11 cellular contexts compared by ENCODE assay signal in the genomic region with DNA sequence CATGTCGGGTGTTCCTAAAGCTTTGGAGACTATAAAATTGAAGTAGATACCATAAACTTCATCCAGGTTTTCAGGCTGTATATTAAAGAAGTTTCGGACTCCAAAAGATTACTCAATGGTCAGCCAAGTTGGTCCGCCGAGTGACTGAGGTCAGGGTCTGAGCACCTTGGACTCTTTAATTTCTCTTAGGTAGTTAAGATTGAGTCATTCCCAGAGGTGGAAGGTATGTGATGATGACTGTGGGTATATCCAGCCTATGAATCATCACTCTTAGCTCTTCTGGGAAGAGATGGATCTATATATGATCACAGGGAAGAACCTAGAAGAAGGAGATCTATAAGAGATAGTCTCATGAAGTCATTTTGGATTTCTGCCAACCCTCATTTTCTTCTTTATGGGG. TPM values are rescaled to one million over a fixed set of nuclear protein-coding genes. Genes with fewer than 3 reads are reported as not detected.
DNase-seq lines count a peak whose midpoint lies in the region; ATAC-seq and TF ChIP-seq lines count a peak whose summit lies in the region.
"Had no signal": no experiment of that assay in that cellular context is flagged by ENCODE, and none has a peak within 500 bp of the region (broad histone marks: within the 10 kb centered on the region; RNA-seq: fewer than 3 reads in every experiment).

No MANE protein-coding gene starts in this region.

- TF ChIP-seq POLR2A in breast epithelium (IDR thresholded peaks at IDR 0.05) (no peak), upper lobe of left lung (IDR thresholded peaks at IDR 0.05) (no peak)

- peaks cover 89% of the 10 kb centered on the region for H3K4me1 ChIP-seq in left ventricle myocardium inferior
- no peaks in the 10 kb centered on the region for H3K4me1 ChIP-seq in breast epithelium
- H3K4me1 ChIP-seq in lower lobe of right lung, result peaks cover 64% of the 10 kb centered on the region
- peaks cover 25 to 60% (median 41%) of the 10 kb centered on the region in 4 donors for H3K4me1 ChIP-seq in upper lobe of left lung

- ATAC-seq in left ventricle myocardium superior (no peak), lower lobe of right lung (no peak), upper lobe of left lung (ENCODE audit: low FRiP score in 2 of 2) (no peak)

- H3K9me3 ChIP-seq in left ventricle myocardium inferior (replicated peaks) (no peaks in the 10 kb centered on the region), breast epithelium (no peaks in the 10 kb centered on the region), lower lobe of right lung (no peaks in the 10 kb centered on the region), upper lobe of left lung (no peaks in the 10 kb centered on the region)

- WGBS in upper lobe of left lung, 2 donors, result 68 to 82% methylated on average over 4 of the region's 4 CpGs

- no peaks in the 10 kb centered on the region for H3K36me3 ChIP-seq in left ventricle myocardium inferior
- no peaks in the 10 kb centered on the region for H3K36me3 ChIP-seq in breast epithelium
- H3K36me3 ChIP-seq in lower lobe of right lung, result no peaks in the 10 kb centered on the region
- H3K36me3 ChIP-seq in upper lobe of left lung, result no peaks in the 10 kb centered on the region

- H3K27me3 ChIP-seq in left ventricle myocardium inferior (ENCODE audit: low read depth) (no peaks in the 10 kb centered on the region), breast epithelium (no peaks in the 10 kb centered on the region), lower lobe of right lung (ENCODE audit: low read depth) (peaks cover 3% of the 10 kb centered on the region), upper lobe of left lung (no peaks in the 10 kb centered on the region)

- H3K4me3 ChIP-seq in left ventricle myocardium inferior (peak overlapping the region; percentile 73), breast epithelium (peak overlapping the region; percentile 62 to 81 (median 77)), lower lobe of right lung (peak overlapping the region; percentile 86), upper lobe of left lung (peak overlapping the region in 1 of 4 donors; percentile 93)

- intact Hi-C loops in left ventricle myocardium inferior (cut with micrococcal nuclease), result no loop called here
- intact Hi-C loops in left ventricle myocardium superior (cut with micrococcal nuclease), result no loop called here
- intact Hi-C loops in breast epithelium (cut with DNase I; ENCODE audit: low total_unique reads), result no loop called here
- intact Hi-C loops in lower lobe of right lung (cut with DNase I), result no loop called here

- no peak for TF ChIP-seq EP300 in upper lobe of left lung (IDR thresholded peaks at IDR 0.05)

- H3K27ac ChIP-seq in left ventricle myocardium inferior (replicated peaks) (peak overlapping the region; percentile 90), breast epithelium (peak overlapping the region; percentile 68 to 89), lower lobe of right lung (no peak overlapping the region), upper lobe of left lung (peak overlapping the region in 3 of 4 donors; percentile 4 to 87 (median 10))

- TF ChIP-seq CTCF in left ventricle myocardium inferior (IDR thresholded peaks at IDR 0.05; ENCODE audit: borderline replicate concordance) (no peak), breast epithelium (IDR thresholded peaks at IDR 0.05) (no peak), lower lobe of right lung (IDR thresholded peaks at IDR 0.05) (no peak), upper lobe of left lung (IDR thresholded peaks at IDR 0.05) (no peak)

- DNase-seq in left ventricle myocardium inferior (no peak), left ventricle myocardium superior (no peak), breast epithelium (ENCODE audit: low spot score in 2 of 2) (no peak), lower lobe of right lung (no peak), upper lobe of left lung (no peak), hippocampal formation (lab: John Stamatoyannopoulos, UW) (no peak), middle frontal gyrus (ENCODE audit: extremely low spot score, low spot score) (no peak), RPMI8226 (no peak)
- DNase-seq: activated gamma-delta T cell treated with Interleukin-2 at 50 U/mL for 16 hours; central memory CD4-positive, alpha-beta T cell; DMS153 had no signal

RNA-seq across cellular contexts. Expression of a gene that starts 3.3 kb away (rescaled TPM):
- total RNA-seq in left ventricle myocardium inferior (42.0 TPM), left ventricle myocardium superior (54.8 TPM), breast epithelium (10 to 100 TPM; 45.9 to 99.5 (median 93.1) TPM), lower lobe of right lung (70.4 TPM), upper lobe of left lung (10 to 100 TPM; 38.1 to 99.7 (median 57.9) TPM)
